ENCODE assay signal across 9 cellular contexts in genomic region chr6:43386492-43386891, GRCh38. TPM values are rescaled to one million over a fixed set of nuclear protein-coding genes. Genes with fewer than 3 reads are reported as not detected.
A peak's percentile ranks its signal among the peaks of the same experiment; 100 is the strongest.
DNase-seq lines count a peak whose midpoint lies in the region; ATAC-seq and TF ChIP-seq lines count a peak whose summit lies in the region.
"Had no signal": no experiment of that assay in that cellular context is flagged by ENCODE, and none has a peak within 500 bp of the region (broad histone marks: within the 10 kb centered on the region; RNA-seq: fewer than 3 reads in every experiment).

No MANE protein-coding gene starts in this region.

- intact Hi-C loops in activated B cell treated with CpG ODN at 0.5 μM for 24 hours (cut with micrococcal nuclease): loop anchor here (1.0 to 10.0 kb wide), 4 partner anchors 12 to 328 kb away; no protein-coding TSS in a partner anchor

- TF ChIP-seq CTCF in LNCAP (IDR thresholded peaks at IDR 0.05) (peak; percentile 26; the same call in 1 of the 2 replicates), activated B cell treated with CpG ODN at 0.5 μM for 24 hours (IDR thresholded peaks at IDR 0.05) (no peak)

- no peak for ATAC-seq in activated B cell treated with CpG ODN at 0.5 μM for 24 hours (ENCODE audit: low read depth)
- no peak for ATAC-seq in natural killer cell treated with Interleukin-12 subunit alpha and Interleukin-12 subunit beta and Interleukin-15 and Interleukin-18, amount 100 ng/mL, for 72 hours

- peak overlapping the region; percentile 98 for H3K27ac Mint-ChIP-seq in activated B cell treated with CpG ODN at 0.5 μM for 24 hours
- peak overlapping the region in 1 of 2 donors; percentile 10 for H3K27ac Mint-ChIP-seq in natural killer cell treated with Interleukin-12 subunit alpha and Interleukin-12 subunit beta and Interleukin-15 and Interleukin-18, amount 100 ng/mL, for 72 hours

- H3K9me3 Mint-ChIP-seq in activated B cell treated with CpG ODN at 0.5 μM for 24 hours: no peaks in the 10 kb centered on the region
- no peaks in the 10 kb centered on the region for H3K9me3 Mint-ChIP-seq in natural killer cell treated with Interleukin-12 subunit alpha and Interleukin-12 subunit beta and Interleukin-15 and Interleukin-18, amount 100 ng/mL, for 72 hours

- H3K4me3 Mint-ChIP-seq in activated B cell treated with CpG ODN at 0.5 μM for 24 hours: peak overlapping the region; percentile 15
- peak overlapping the region; percentile 52 for H3K4me3 Mint-ChIP-seq in natural killer cell treated with Interleukin-12 subunit alpha and Interleukin-12 subunit beta and Interleukin-15 and Interleukin-18, amount 100 ng/mL, for 72 hours

- DNase-seq in DMS114 treated with DMSO at 0.1 percent for 48 hours (lab: John Stamatoyannopoulos, UW; ENCODE audit: unreplicated experiment) (peak; percentile 29), activated B cell treated with CpG ODN at 0.5 μM for 24 hours (no peak), NCI-H1092 treated with DMSO at 0.1 percent for 48 hours (lab: John Stamatoyannopoulos, UW) (no peak), mesenteric fat pad (ENCODE audit: low spot score) (no peak), HEK293T (ENCODE audit: extremely low spot score) (no peak), AG20443 (ENCODE audit: low spot score) (no peak)
- no peak for DNase-seq in natural killer cell treated with Interleukin-12 subunit alpha and Interleukin-12 subunit beta and Interleukin-15 and Interleukin-18, amount 100 ng/mL, for 72 hours (ENCODE audit: low spot score)
- DNase-seq: activated CD4-positive, alpha-beta T cell treated with anti-CD3 and anti-CD28 coated beads, Interleukin-2, amount 50 U/mL, for 48 hours had no signal

- H3K36me3 Mint-ChIP-seq in activated B cell treated with CpG ODN at 0.5 μM for 24 hours (ENCODE audit: low read depth): no peaks in the 10 kb centered on the region
- H3K36me3 Mint-ChIP-seq in natural killer cell treated with Interleukin-12 subunit alpha and Interleukin-12 subunit beta and Interleukin-15 and Interleukin-18, amount 100 ng/mL, for 72 hours: no peaks in the 10 kb centered on the region

- H3K27me3 Mint-ChIP-seq in activated B cell treated with CpG ODN at 0.5 μM for 24 hours: peaks cover 18% of the 10 kb centered on the region
- H3K27me3 Mint-ChIP-seq in natural killer cell treated with Interleukin-12 subunit alpha and Interleukin-12 subunit beta and Interleukin-15 and Interleukin-18, amount 100 ng/mL, for 72 hours: peaks cover 27 to 29% of the 10 kb centered on the region in 2 donors

- CTCF ChIA-PET in activated B cell treated with CpG ODN at 0.5 μM for 24 hours (lab: Charles Lee): interaction anchor here (0.7 to 7.4 kb wide), 9 partner anchors 9 to 123 kb away, joined by 3 to 75 read pairs (median 3); partner anchors contain the start of gene ZNF318
- CTCF ChIA-PET in HEK293T (lab: Yijun Ruan, JAX): interaction anchor here (0.7 kb wide), 1 partner anchor 117 kb away, joined by 3 read pairs; no protein-coding TSS in a partner anchor

- H3K4me1 Mint-ChIP-seq in activated B cell treated with CpG ODN at 0.5 μM for 24 hours: peaks cover 65% of the 10 kb centered on the region
- H3K4me1 Mint-ChIP-seq in natural killer cell treated with Interleukin-12 subunit alpha and Interleukin-12 subunit beta and Interleukin-15 and Interleukin-18, amount 100 ng/mL, for 72 hours (ENCODE audit: low read depth in 2 of 2): peaks cover 59 to 66% of the 10 kb centered on the region in 2 donors

- POLR2A ChIA-PET in activated B cell treated with CpG ODN at 0.5 μM for 24 hours (lab: Charles Lee) (interaction anchor here (0.7 to 10.7 kb wide), 5 partner anchors 9 to 78 kb away, joined by 3 to 384 read pairs (median 3); partner anchors contain the start of genes ABCC10, CRIP3 and ZNF318), HEK293T (lab: Yijun Ruan, JAX) (no interaction called here)

TF ChIP-seq in HEK293T, 16 proteins besides CTCF, POLR2A, EP300 and RAD21:
- TF ChIP-seq SP1 (IDR thresholded peaks at IDR 0.05) (no peak), HDGF (IDR thresholded peaks at IDR 0.05; ENCODE audit: borderline replicate concordance) (no peak), L3MBTL2 (conservative IDR thresholded peaks at IDR 0.05) (no peak), LEF1 (IDR thresholded peaks at IDR 0.05; ENCODE audit: borderline replicate concordance) (no peak), ZNF384 (IDR thresholded peaks at IDR 0.05) (no peak), TARDBP (IDR thresholded peaks at IDR 0.05) (no peak), CTBP1 (IDR thresholded peaks at IDR 0.05; ENCODE audit: borderline replicate concordance) (no peak), NFRKB (IDR thresholded peaks at IDR 0.05) (no peak), FOXA1 (IDR thresholded peaks at IDR 0.05) (no peak), BHLHE40 (IDR thresholded peaks at IDR 0.05; ENCODE audit: borderline replicate concordance) (no peak)
- TF ChIP-seq, protein P1, sequence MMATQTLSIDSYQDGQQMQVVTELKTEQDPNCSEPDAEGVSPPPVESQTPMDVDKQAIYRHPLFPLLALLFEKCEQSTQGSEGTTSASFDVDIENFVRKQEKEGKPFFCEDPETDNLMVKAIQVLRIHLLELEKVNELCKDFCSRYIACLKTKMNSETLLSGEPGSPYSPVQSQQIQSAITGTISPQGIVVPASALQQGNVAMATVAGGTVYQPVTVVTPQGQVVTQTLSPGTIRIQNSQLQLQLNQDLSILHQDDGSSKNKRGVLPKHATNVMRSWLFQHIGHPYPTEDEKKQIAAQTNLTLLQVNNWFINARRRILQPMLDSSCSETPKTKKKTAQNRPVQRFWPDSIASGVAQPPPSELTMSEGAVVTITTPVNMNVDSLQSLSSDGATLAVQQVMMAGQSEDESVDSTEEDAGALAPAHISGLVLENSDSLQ (IDR thresholded peaks at IDR 0.05): no peak; the same call in 1 of the 2 replicates

RNA-seq across cellular contexts. Expression of gene ZNF318, which starts 17.0 kb away (rescaled TPM):
- total RNA-seq in activated B cell treated with CpG ODN at 0.5 μM for 24 hours: 135 and 159 TPM in 2 replicates
- 10 to 100 TPM in 1 of 2 donors, 1 to 10 TPM in 1; 6.4 to 11.3 TPM for total RNA-seq in natural killer cell treated with Interleukin-12 subunit alpha and Interleukin-12 subunit beta and Interleukin-15 and Interleukin-18, amount 100 ng/mL, for 72 hours
- total RNA-seq in mesenteric fat pad: 16.1 TPM

RNA-seq across cellular contexts. Expression of gene ABCC10, which starts 40.8 kb away (rescaled TPM):
- total RNA-seq in activated B cell treated with CpG ODN at 0.5 μM for 24 hours (59.5 and 74.6 TPM in 2 replicates), mesenteric fat pad (22.0 TPM)
- total RNA-seq in natural killer cell treated with Interleukin-12 subunit alpha and Interleukin-12 subunit beta and Interleukin-15 and Interleukin-18, amount 100 ng/mL, for 72 hours: 10 to 100 TPM; 41.8 to 82.9 TPM
